Comparison of ENCODE assay signal across 23 cellular contexts in the genomic region with DNA sequence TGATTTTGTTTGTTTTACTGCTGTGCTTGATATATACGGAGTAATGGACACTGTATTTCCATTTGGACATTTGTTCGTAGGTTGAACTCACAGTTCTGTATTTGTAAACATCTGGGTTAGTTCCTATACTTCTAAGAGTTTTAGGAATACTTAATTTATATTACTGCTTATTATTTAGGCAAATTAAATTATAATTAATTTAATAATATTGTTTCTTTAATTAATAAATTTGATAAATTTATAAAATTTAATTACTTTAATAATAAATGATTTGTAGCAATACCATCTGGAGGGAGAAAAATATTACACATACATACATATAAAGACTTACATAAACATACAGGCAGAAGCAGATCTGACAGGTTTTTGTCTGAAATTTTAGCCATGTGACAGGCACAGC.
"Had no signal": no experiment of that assay in that cellular context is flagged by ENCODE, and none has a peak within 500 bp of the region (broad histone marks: within the 10 kb centered on the region; RNA-seq: fewer than 3 reads in every experiment).

No MANE protein-coding gene starts in this region.

- H3K4me1 Mint-ChIP-seq: natural killer cell, neural crest cell had no signal

- H3K4me3 ChIP-seq: heart left ventricle, left ventricle myocardium inferior, lower lobe of right lung, right atrium auricular region, sigmoid colon, skin epidermis, stomach, thoracic aorta, transverse colon had no signal

- DNase-seq: effector memory CD8-positive, alpha-beta T cell; erythroblast; foreskin melanocyte; heart left ventricle; hippocampal formation; islet precursor cell; left ventricle myocardium inferior; lower lobe of right lung; natural killer cell; sigmoid colon; stimulated activated CD4-positive, alpha-beta T cell treated with anti-CD3 and anti-CD28 coated beads, Interleukin-12 subunit alpha, Interleukin-12 subunit beta, amount 100 ng/mL, for 4 hours; stimulated activated naive CD4-positive, alpha-beta T cell; stomach; substantia nigra; transverse colon had no signal

- ATAC-seq: effector memory CD8-positive, alpha-beta T cell; heart left ventricle; lower lobe of right lung; natural killer cell had no signal

- H3K27ac Mint-ChIP-seq: dendritic cell treated with granulocyte-macrophage colony-stimulating factor and Interleukin-4, amounts not matched to agents 40 ng/mL and 50 ng/mL, for 4 days; effector memory CD8-positive, alpha-beta T cell; memory B cell; mesothelial cell of epicardium; natural killer cell had no signal

- H3K27me3 ChIP-seq: heart left ventricle, right atrium auricular region, sigmoid colon, stomach, transverse colon had no signal

- H3K27ac ChIP-seq: heart left ventricle, left ventricle myocardium inferior, lower lobe of right lung, right atrium auricular region, sigmoid colon, skin epidermis, stomach, thoracic aorta, transverse colon had no signal

- H3K9me3 ChIP-seq: heart left ventricle, left ventricle myocardium inferior, lower lobe of right lung, right atrium auricular region, sigmoid colon, stomach, thoracic aorta, transverse colon had no signal

- H3K9me3 Mint-ChIP-seq: effector memory CD8-positive, alpha-beta T cell; memory B cell; natural killer cell; neural crest cell had no signal

- H3K4me3 Mint-ChIP-seq: dendritic cell treated with granulocyte-macrophage colony-stimulating factor and Interleukin-4, amounts not matched to agents 40 ng/mL and 50 ng/mL, for 4 days; effector memory CD8-positive, alpha-beta T cell; memory B cell; mesothelial cell of epicardium; natural killer cell; neural crest cell had no signal

- FAIRE-seq: endothelial cell of umbilical vein had no signal

- H3K27me3 Mint-ChIP-seq: dendritic cell treated with granulocyte-macrophage colony-stimulating factor and Interleukin-4, amounts not matched to agents 40 ng/mL and 50 ng/mL, for 4 days; memory B cell had no signal

- H3K36me3 ChIP-seq: heart left ventricle, left ventricle myocardium inferior, lower lobe of right lung, right atrium auricular region, sigmoid colon, stomach, thoracic aorta, transverse colon had no signal

- H3K36me3 Mint-ChIP-seq: mesothelial cell of epicardium, natural killer cell had no signal
